In the genomic region with DNA sequence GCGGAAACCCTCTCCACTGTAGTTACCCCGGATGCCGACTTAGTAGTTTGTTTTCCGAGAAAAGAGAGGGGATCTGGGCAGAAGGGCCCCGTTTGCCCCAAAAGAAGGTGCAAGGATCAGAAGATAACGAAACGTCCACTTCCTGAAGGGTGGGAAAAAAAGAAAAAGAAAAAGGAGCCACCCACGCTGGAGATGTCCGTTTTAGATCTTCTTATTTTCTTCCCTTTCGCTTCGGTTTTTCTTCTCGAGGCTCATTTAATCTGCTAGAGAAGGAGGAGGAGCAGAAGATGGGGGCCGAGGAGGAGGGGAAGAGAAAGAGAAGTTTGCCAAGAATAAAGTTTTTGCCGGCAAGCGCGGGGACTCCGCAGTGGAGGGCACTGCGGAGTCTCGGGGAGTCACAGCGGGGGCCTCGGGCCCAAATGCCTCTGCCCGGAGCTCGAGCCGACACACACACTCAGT, we compare ENCODE assay signal across 8 cellular contexts. TPM values are rescaled to one million over a fixed set of nuclear protein-coding genes. Genes with fewer than 3 reads are reported as not detected.
DNase-seq lines count a peak whose midpoint lies in the region; TF ChIP-seq lines count a peak whose summit lies in the region.

No MANE protein-coding gene starts in this region.

- DNase-seq in NCI-H2227 treated with DMSO at 0.1 percent for 48 hours (lab: John Stamatoyannopoulos, UW) (peak; percentile 37), NCI-H2227 (lab: John Stamatoyannopoulos, UW; ENCODE audit: unreplicated experiment) (no peak), SJSA1 (ENCODE audit: low read depth in 1 of 2, low spot score in 2 of 2) (no peak), esophagus muscularis mucosa (ENCODE audit: extremely low spot score) (no peak), AML-193 (lab: John Stamatoyannopoulos, UW) (no peak), ACHN (no peak), posterior vena cava (ENCODE audit: low spot score) (no peak)

- H3K4me3 ChIP-seq in SJSA1 (peak overlapping the region; percentile 67), esophagus muscularis mucosa (peak overlapping the region; percentile 58 to 71 (median 64)), rectal smooth muscle tissue (ENCODE audit: low read length) (peak overlapping the region; percentile 72)

- TF ChIP-seq CTCF in esophagus muscularis mucosa (IDR thresholded peaks at IDR 0.05), result no peak

- intact Hi-C loops in esophagus muscularis mucosa (cut with DNase I) (no loop called here), posterior vena cava (cut with DNase I) (no loop called here)

- TF ChIP-seq POLR2A in esophagus muscularis mucosa (IDR thresholded peaks at IDR 0.05; ENCODE audit: low read depth), result no peak

- no peak overlapping the region for H3K9ac ChIP-seq in rectal smooth muscle tissue (ENCODE audit: low read length)

- H3K36me3 ChIP-seq in SJSA1 (peaks cover 26% of the 10 kb centered on the region), esophagus muscularis mucosa (no peaks in the 10 kb centered on the region), rectal smooth muscle tissue (ENCODE audit: control insufficient read depth, insufficient read depth, low read length) (no peaks in the 10 kb centered on the region)

- in situ Hi-C loops in ACHN (cut with HindIII; ENCODE audit: low pct_ligation_motif_present, low pct_unique_long_range_greater_than_20kb, low sequenced_read_pairs), result no loop called here

- no peak for TF ChIP-seq EP300 in esophagus muscularis mucosa (IDR thresholded peaks at IDR 0.05)

- H3K9me3 ChIP-seq in SJSA1 (replicated peaks) (no peaks in the 10 kb centered on the region), esophagus muscularis mucosa (no peaks in the 10 kb centered on the region)

- H3K27me3 ChIP-seq in SJSA1 (replicated peaks) (peaks cover 10% of the 10 kb centered on the region), esophagus muscularis mucosa (peaks cover 11 to 100% (median 72%) of the 10 kb centered on the region in 4 donors), rectal smooth muscle tissue (ENCODE audit: control insufficient read depth, insufficient read depth, low read length) (peaks cover 54% of the 10 kb centered on the region)

- H3K4me1 ChIP-seq in SJSA1 (replicated peaks) (peaks cover 61% of the 10 kb centered on the region), esophagus muscularis mucosa (peaks cover 39 to 55% (median 52%) of the 10 kb centered on the region in 4 donors), rectal smooth muscle tissue (ENCODE audit: control insufficient read depth, insufficient read depth, low read length) (peaks cover 3% of the 10 kb centered on the region)

- 1% methylated on average over 21 of the region's 24 CpGs for WGBS in esophagus muscularis mucosa

- H3K27ac ChIP-seq in SJSA1 (peak overlapping the region; percentile 75), esophagus muscularis mucosa (replicated peaks in 1 of 4) (no peak overlapping the region), rectal smooth muscle tissue (ENCODE audit: low read depth, low read length) (no peak overlapping the region)

RNA-seq across cellular contexts. Expression of gene LEF1, which starts 0.5 kb away (rescaled TPM):
- total RNA-seq in SJSA1 (2014; rRNA removed; shearing (Covaris generic)), result 46.3 and 55.5 TPM in 2 replicates
- total RNA-seq in esophagus muscularis mucosa (1 to 10 TPM in 2 of 4 donors, under 1 TPM in 2; 0.42 to 3.6 (median 1.9) TPM), posterior vena cava (1 to 10 TPM; 2.3 to 3.0 TPM)

Comparison
In these comparisons a context has a peak if more than half of its experiments do, and no peak if none do; other contexts are left out.
1. RNA of gene LEF1, which starts 0.5 kb away (total RNA-seq): 46.3 to 55.5 TPM in SJSA1; 0.42 to 3.6 TPM in esophagus muscularis mucosa and 2.3 to 3.0 TPM in posterior vena cava; every median in the first group is over 10 times any median in the second.
2. Peak in every context shown above with its lines, with median percentiles within 50 percentile points of each other: H3K4me3 ChIP-seq.